ENCODE assay signal across 7 cellular contexts in genomic region chr6:15365273-15365687, GRCh38.
DNase-seq lines count a peak whose midpoint lies in the region; TF ChIP-seq lines count a peak whose summit lies in the region.

No MANE protein-coding gene starts in this region.

- H3K36me3 ChIP-seq in H7 (replicated peaks; ENCODE audit: control insufficient read depth, insufficient read depth, low read length) (peaks cover 5% of the 10 kb centered on the region), subcutaneous abdominal adipose tissue (ENCODE audit: control insufficient read depth in 5 of 5, insufficient read depth in 5 of 5, low read length in 5 of 5) (no peaks in the 10 kb centered on the region)

- no peak overlapping the region for H3K9ac ChIP-seq in subcutaneous abdominal adipose tissue (ENCODE audit: low read length in 5 of 5)

- TF ChIP-seq CTCF in GM10266 (IDR thresholded peaks at IDR 0.05; ENCODE audit: control insufficient read depth, insufficient read depth, low read depth, missing control alignments): no peak

- peaks cover 47% of the 10 kb centered on the region for H3K4me1 Mint-ChIP-seq in activated CD4-positive, alpha-beta memory T cell treated with anti-CD3 and anti-CD28 coated beads for 36 hours (ENCODE audit: low read depth)

- DNase-seq in H7: peak; percentile 45
- DNase-seq in NCI-H446 (lab: John Stamatoyannopoulos, UW): peak; percentile 77 to 84
- DNase-seq in activated CD4-positive, alpha-beta memory T cell treated with anti-CD3 and anti-CD28 coated beads for 36 hours: peak; percentile 53
- peak; percentile 41 for DNase-seq in epithelial cell of prostate (ENCODE audit: low read depth, low spot score)
- peak; percentile 83 for DNase-seq in mucosa of gallbladder (ENCODE audit: low spot score)
- DNase-seq in GM10266 (ENCODE audit: extremely low spot score): no peak

- H3K27me3 ChIP-seq in H7 (ENCODE audit: control insufficient read depth, insufficient read depth, low read length) (no peaks in the 10 kb centered on the region), subcutaneous abdominal adipose tissue (ENCODE audit: control insufficient read depth in 5 of 5, insufficient read depth in 4 of 5, low read length in 5 of 5) (no peaks in the 10 kb centered on the region)

- no peak overlapping the region for H3K4me3 Mint-ChIP-seq in activated CD4-positive, alpha-beta memory T cell treated with anti-CD3 and anti-CD28 coated beads for 36 hours

- no peaks in the 10 kb centered on the region for H3K9me3 Mint-ChIP-seq in activated CD4-positive, alpha-beta memory T cell treated with anti-CD3 and anti-CD28 coated beads for 36 hours

- H3K27ac Mint-ChIP-seq in activated CD4-positive, alpha-beta memory T cell treated with anti-CD3 and anti-CD28 coated beads for 36 hours: no peak overlapping the region

- POLR2A ChIA-PET in activated CD4-positive, alpha-beta memory T cell treated with anti-CD3 and anti-CD28 coated beads for 36 hours (lab: Charles Lee): no interaction called here

- H3K9me3 ChIP-seq in subcutaneous abdominal adipose tissue (ENCODE audit: control insufficient read depth in 5 of 5, low read length in 5 of 5): no peaks in the 10 kb centered on the region

- H3K4me1 ChIP-seq in subcutaneous abdominal adipose tissue (ENCODE audit: control insufficient read depth in 5 of 5, insufficient read depth in 5 of 5, low read length in 5 of 5): peaks cover 0 to 39% (median 30%) of the 10 kb centered on the region in 5 donors

- intact Hi-C loops in activated CD4-positive, alpha-beta memory T cell treated with anti-CD3 and anti-CD28 coated beads for 36 hours (cut with micrococcal nuclease): no loop called here

- CTCF ChIA-PET in activated CD4-positive, alpha-beta memory T cell treated with anti-CD3 and anti-CD28 coated beads for 36 hours (lab: Charles Lee): interaction anchor here (0.6 kb wide), 1 partner anchor 17 kb away, joined by 3 read pairs; no protein-coding TSS in a partner anchor

- H3K36me3 Mint-ChIP-seq in activated CD4-positive, alpha-beta memory T cell treated with anti-CD3 and anti-CD28 coated beads for 36 hours: peaks cover 20% of the 10 kb centered on the region

- H3K27ac ChIP-seq in epithelial cell of prostate (peak overlapping the region; percentile 21), subcutaneous abdominal adipose tissue (ENCODE audit: low read depth, low read length) (no peak overlapping the region)

- H3K4me3 ChIP-seq in H7 (ENCODE audit: insufficient read depth, low read depth, low read length) (no peak overlapping the region), subcutaneous abdominal adipose tissue (ENCODE audit: low read depth in 1 of 5, low read length in 5 of 5) (peak overlapping the region in 4 of 5 donors; percentile 28 to 32 (median 30))

- no peaks in the 10 kb centered on the region for H3K27me3 Mint-ChIP-seq in activated CD4-positive, alpha-beta memory T cell treated with anti-CD3 and anti-CD28 coated beads for 36 hours
